ENCODE assay signal across 25 cellular contexts in genomic region chr2:198483046-198483445, GRCh38.
"Had no signal": no experiment of that assay in that cellular context is flagged by ENCODE, and none has a peak within 500 bp of the region (broad histone marks: within the 10 kb centered on the region; RNA-seq: fewer than 3 reads in every experiment).

No MANE protein-coding gene starts in this region.

- H3K36me3 Mint-ChIP-seq: activated naive CD8-positive, alpha-beta T cell; memory B cell; WTC11 had no signal

- H3K27ac Mint-ChIP-seq: activated naive CD8-positive, alpha-beta T cell; activated T-cell treated with anti-CD3 and anti-CD28 coated beads, Interleukin-2, amount 50 U/mL, for 24 hours; activated T-helper 17 cell treated with anti-CD3 and anti-CD28 coated beads, Interleukin-2, amount 50 U/mL, for 72 hours; effector memory CD8-positive, alpha-beta T cell; memory B cell; nephron; stimulated activated naive CD8-positive, alpha-beta T cell treated with anti-CD3 and anti-CD28 coated beads, Interleukin-15, Interleukin-2, amounts not matched to agents 100 ng/mL and 50 ng/mL, for 24 hours; T-helper 2 cell treated with Interferon-gamma antibody and Interleukin-4, amounts not matched to agents 5 μg/mL and 100 μg/mL, for 36 hours; WTC11 had no signal

- H3K9me3 Mint-ChIP-seq: activated T-cell treated with anti-CD3 and anti-CD28 coated beads, Interleukin-2, amount 50 U/mL, for 24 hours; activated T-helper 17 cell treated with anti-CD3 and anti-CD28 coated beads, Interleukin-2, amount 50 U/mL, for 72 hours; central memory CD8-positive, alpha-beta T cell; effector memory CD8-positive, alpha-beta T cell; nephron; stimulated activated naive CD8-positive, alpha-beta T cell treated with anti-CD3 and anti-CD28 coated beads, Interleukin-15, Interleukin-2, amounts not matched to agents 100 ng/mL and 50 ng/mL, for 24 hours; T-helper 2 cell treated with Interferon-gamma antibody and Interleukin-4, amounts not matched to agents 5 μg/mL and 100 μg/mL, for 36 hours; WTC11 had no signal

- H3K27me3 ChIP-seq: breast epithelium, colonic mucosa, dorsolateral prefrontal cortex, heart left ventricle, neutrophil, transverse colon, uterus had no signal

- H3K9ac ChIP-seq: parathyroid adenoma had no signal

- DNase-seq: activated CD8-positive, alpha-beta memory T cell treated with anti-CD3 and anti-CD28 coated beads for 24 hours; activated CD8-positive, alpha-beta memory T cell treated with anti-CD3 and anti-CD28 coated beads, Interleukin-2, amount 50 U/mL, for 4 hours; activated T-cell treated with anti-CD3 and anti-CD28 coated beads, Interleukin-2, amount 50 U/mL, for 24 hours; colonic mucosa; dorsolateral prefrontal cortex; effector memory CD8-positive, alpha-beta T cell; heart left ventricle; islet precursor cell; left colon; right cardiac atrium; stimulated activated CD4-positive, alpha-beta T cell treated with anti-CD3 and anti-CD28 coated beads, Interleukin-12 subunit alpha, Interleukin-12 subunit beta, amount 100 ng/mL, for 4 hours; transverse colon; uterus had no signal

- H3K4me1 ChIP-seq: breast epithelium, colonic mucosa, heart left ventricle, parathyroid adenoma, uterus had no signal

- H3K4me3 ChIP-seq: breast epithelium, colonic mucosa, dorsolateral prefrontal cortex, heart left ventricle, transverse colon, uterus had no signal

- H3K9me3 ChIP-seq: breast epithelium, colonic mucosa, heart left ventricle, neutrophil, transverse colon, uterus had no signal

- ATAC-seq: activated T-helper 17 cell treated with anti-CD3 and anti-CD28 coated beads, Interleukin-2, amount 50 U/mL, for 72 hours; effector memory CD8-positive, alpha-beta T cell; esophagus mucosa; heart left ventricle; right cardiac atrium; WTC11 had no signal

- H3K36me3 ChIP-seq: breast epithelium, colonic mucosa, heart left ventricle, neutrophil, transverse colon, uterus had no signal
